ENCODE assay signal across 23 cellular contexts in genomic region chr7:158366346-158366745, GRCh38.
DNase-seq lines count a peak whose midpoint lies in the region; ATAC-seq, FAIRE-seq and TF ChIP-seq lines count a peak whose summit lies in the region.
"Had no signal": no experiment of that assay in that cellular context is flagged by ENCODE, and none has a peak within 500 bp of the region (broad histone marks: within the 10 kb centered on the region; RNA-seq: fewer than 3 reads in every experiment).

No MANE protein-coding gene starts in this region.

- no peak for TF ChIP-seq RAD21 in SK-N-SH (IDR thresholded peaks at IDR 0.05; ENCODE audit: low read length)

- H3K9me3 ChIP-seq in SK-N-SH: 0 out of 2 replicates have a peak, but pooled peaks cover 5% of the 10 kb centered on the region
- H3K9me3 ChIP-seq in neural progenitor cell (ENCODE audit: low read depth): no peaks in the 10 kb centered on the region
- H3K9me3 ChIP-seq in upper lobe of right lung: no peaks in the 10 kb centered on the region
- no peaks in the 10 kb centered on the region for H3K9me3 ChIP-seq in smooth muscle cell (replicated peaks; ENCODE audit: low read depth)

- peaks cover 3% of the 10 kb centered on the region for H3K9me3 Mint-ChIP-seq in neural progenitor cell

- H3F3A ChIP-seq in SK-N-SH (replicated peaks; ENCODE audit: insufficient read depth) (no peaks in the 10 kb centered on the region), neural progenitor cell (ENCODE audit: low read depth) (no peaks in the 10 kb centered on the region), smooth muscle cell (ENCODE audit: low read depth) (no peaks in the 10 kb centered on the region)

- no peak overlapping the region for H3K27ac Mint-ChIP-seq in neural progenitor cell

- H3K4me3 Mint-ChIP-seq in neural progenitor cell: no peak overlapping the region

- DNase-seq in SK-N-SH (peak; percentile 87), SK-N-DZ (ENCODE audit: low spot score) (peak; percentile 65), neural progenitor cell (ENCODE audit: low spot score) (peak; percentile 53), upper lobe of right lung (peak; percentile 31), H54 (ENCODE audit: insufficient read length, low spot score) (no peak), NCI-H2171 treated with DMSO at 0.1 percent for 48 hours (lab: John Stamatoyannopoulos, UW) (no peak), smooth muscle cell (lab: John Stamatoyannopoulos, UW; ENCODE audit: unreplicated experiment) (no peak)
- DNase-seq: DMS 273 treated with DMSO at 0.1 percent for 48 hours; GF-D8; GM23248; KBM-7; MV-4-11; NCI-H1436 treated with DMSO at 0.1 percent for 48 hours; NCI-H2029 treated with DMSO at 0.1 percent for 48 hours; NCI-H345; NCI-H526; NK-92 treated with Interleukin-12 subunit alpha and Interleukin-12 subunit beta, amount 100 ng/mL, for 24 hours; SHP77 had no signal

- peaks cover 0 to 22% of the 10 kb centered on the region in 2 experiments; a peak in 1 of 4 replicates for H3K4me1 ChIP-seq in SK-N-SH (ENCODE audit: control insufficient read depth in 1 of 2, insufficient read depth in 2 of 2, low read depth in 1 of 2, low read length in 1 of 2)
- no peaks in the 10 kb centered on the region for H3K4me1 ChIP-seq in neural progenitor cell
- no peaks in the 10 kb centered on the region for H3K4me1 ChIP-seq in upper lobe of right lung
- no peaks in the 10 kb centered on the region for H3K4me1 ChIP-seq in smooth muscle cell (ENCODE audit: low read depth)

- no peaks in the 10 kb centered on the region for H3K36me3 ChIP-seq in SK-N-SH (replicated peaks in 1 of 2; ENCODE audit: control insufficient read depth in 1 of 2, insufficient read depth in 2 of 2, low read length in 1 of 2)
- no peaks in the 10 kb centered on the region for H3K36me3 ChIP-seq in neural progenitor cell
- no peaks in the 10 kb centered on the region for H3K36me3 ChIP-seq in upper lobe of right lung
- H3K36me3 ChIP-seq in smooth muscle cell (ENCODE audit: low read depth): no peaks in the 10 kb centered on the region

- H3K4me3 ChIP-seq in SK-N-SH (ENCODE audit: low read depth in 2 of 2, low read length in 1 of 2) (peak overlapping the region in 1 of 2 experiments; percentile 21; a peak in 1 of 4 replicates), neural progenitor cell (no peak overlapping the region), upper lobe of right lung (no peak overlapping the region), smooth muscle cell (no peak overlapping the region)
- H3K4me3 ChIP-seq: GM23248 had no signal

- FAIRE-seq in H54 (lab: Jason Lieb, UNC): no peak
- FAIRE-seq: A204.1, GM12891, GM18507 had no signal

- ATAC-seq in SK-N-SH treated with all-trans-retinoic acid at 6 μM for 48 hours (no peak; the same call in 2 of the 3 replicates), upper lobe of right lung (no peak)

- H3K4me2 ChIP-seq in SK-N-SH (no peak overlapping the region), neural progenitor cell (no peak overlapping the region), smooth muscle cell (no peak overlapping the region)

- H3K79me2 ChIP-seq in SK-N-SH (ENCODE audit: insufficient read depth) (no peaks in the 10 kb centered on the region), neural progenitor cell (ENCODE audit: low read depth) (no peaks in the 10 kb centered on the region), smooth muscle cell (ENCODE audit: low read depth) (no peaks in the 10 kb centered on the region)

- H3K27ac ChIP-seq in SK-N-SH (ENCODE audit: low read depth in 2 of 2, low read length in 1 of 2) (peak overlapping the region in 1 of 2 experiments; percentile 60; a peak in 2 of 4 replicates), neural progenitor cell (no peak overlapping the region), upper lobe of right lung (no peak overlapping the region), smooth muscle cell (ENCODE audit: low read depth) (no peak overlapping the region)
- H3K27ac ChIP-seq: C4-2B, GM23248 had no signal

- WGBS in SK-N-SH (ENCODE audit: low lambda C conversion rate): 10% methylated on average over 19 of the region's 19 CpGs
- WGBS in smooth muscle cell (ENCODE audit: low lambda C conversion rate): 85% methylated on average over 19 of the region's 19 CpGs

- H3K9ac ChIP-seq in SK-N-SH (no peak overlapping the region), neural progenitor cell (no peak overlapping the region), smooth muscle cell (ENCODE audit: low read depth) (no peak overlapping the region)
- H3K9ac ChIP-seq: GM23248 had no signal

- POLR2A ChIA-PET in SK-N-SH (lab: Yijun Ruan, JAX): interaction anchor here (0.7 to 0.9 kb wide), 2 partner anchors 16 to 38 kb away, joined by 5 read pairs; no protein-coding TSS in a partner anchor

- H3K27me3 ChIP-seq in SK-N-SH (ENCODE audit: insufficient read depth): no peaks in the 10 kb centered on the region
- no peaks in the 10 kb centered on the region for H3K27me3 ChIP-seq in neural progenitor cell
- H3K27me3 ChIP-seq in upper lobe of right lung: no peaks in the 10 kb centered on the region
- H3K27me3 ChIP-seq in smooth muscle cell (ENCODE audit: low read depth): no peaks in the 10 kb centered on the region

- CTCF ChIA-PET in SK-N-SH (lab: Yijun Ruan, JAX): interaction anchor here (0.6 to 2.7 kb wide), 3 partner anchors 9 to 489 kb away, joined by 3 to 16 read pairs (median 4); no protein-coding TSS in a partner anchor

- no peaks in the 10 kb centered on the region for H3K9me2 ChIP-seq in SK-N-SH

- TF ChIP-seq EP300 in SK-N-SH (IDR thresholded peaks at IDR 0.05; ENCODE audit: borderline replicate concordance in 1 of 2, low read depth in 1 of 2, low read length in 1 of 2): no peak

- H2AFZ ChIP-seq in SK-N-SH (ENCODE audit: low read depth) (no peak overlapping the region), neural progenitor cell (replicated peaks) (no peak overlapping the region), smooth muscle cell (ENCODE audit: low read depth) (no peak overlapping the region)
- H2AFZ ChIP-seq: GM23248 had no signal

- peaks cover 15% of the 10 kb centered on the region for H3K27me3 Mint-ChIP-seq in neural progenitor cell (ENCODE audit: insufficient read depth, low read depth)

- peaks cover 13% of the 10 kb centered on the region for H3K4me1 Mint-ChIP-seq in neural progenitor cell

- H4K20me1 ChIP-seq in SK-N-SH (ENCODE audit: insufficient read depth) (no peaks in the 10 kb centered on the region), neural progenitor cell (ENCODE audit: low read depth) (peaks cover 4% of the 10 kb centered on the region), smooth muscle cell (ENCODE audit: low read depth) (no peaks in the 10 kb centered on the region)

- intact Hi-C loops in upper lobe of right lung (cut with DNase I): no loop called here

- H3K36me3 Mint-ChIP-seq in neural progenitor cell: no peaks in the 10 kb centered on the region

- TF ChIP-seq CTCF in SK-N-SH (IDR thresholded peaks at IDR 0.05) (no peak), neural progenitor cell (IDR thresholded peaks at IDR 0.05) (no peak), upper lobe of right lung (IDR thresholded peaks at IDR 0.05) (no peak), smooth muscle cell (IDR thresholded peaks at IDR 0.05; ENCODE audit: borderline replicate concordance, insufficient read depth, poor library complexity, severe bottlenecking) (no peak)

- TF ChIP-seq POLR2A in H54 (IDR thresholded peaks at IDR 0.05; ENCODE audit: low read depth, low read length): no peak

TF ChIP-seq in SK-N-SH, 30 proteins besides CTCF, POLR2A, EP300 and RAD21:
- no peak for TF ChIP-seq TCF12 (IDR thresholded peaks at IDR 0.05)
- peak; percentile 91 for TF ChIP-seq MXI1 (IDR thresholded peaks at IDR 0.05; ENCODE audit: low read depth, low read length)

TF ChIP-seq in SK-N-SH treated with all-trans-retinoic acid at 6 μM for 48 hours, 23 proteins besides CTCF, POLR2A, EP300 and RAD21:
- TF ChIP-seq ESRRG (CRISPR knock-in tag; IDR thresholded peaks at IDR 0.05): no peak
- TF ChIP-seq PPARA (CRISPR knock-in tag; IDR thresholded peaks at IDR 0.05; ENCODE audit: borderline replicate concordance): no peak
- TF ChIP-seq ZFP3 (CRISPR knock-in tag; IDR thresholded peaks at IDR 0.05): no peak
- no peak for TF ChIP-seq BACH2 (CRISPR knock-in tag; IDR thresholded peaks at IDR 0.05; ENCODE audit: borderline replicate concordance)
- TF ChIP-seq ZNF565 (CRISPR knock-in tag; conservative IDR thresholded peaks at IDR 0.05; ENCODE audit: low read depth): no peak
- TF ChIP-seq ZC3H10 (CRISPR knock-in tag; IDR thresholded peaks at IDR 0.05): no peak
- no peak for TF ChIP-seq ZNF8 (CRISPR knock-in tag; IDR thresholded peaks at IDR 0.05)

Comparison
In these comparisons a context has a peak if more than half of its experiments do, and no peak if none do; other contexts are left out.
1. DNase-seq: peak in SK-N-SH (single experiment), SK-N-DZ (single experiment), neural progenitor cell (single experiment) and upper lobe of right lung (single experiment); none in H54 (single experiment), NCI-H2171 treated with DMSO at 0.1 percent for 48 hours (single experiment) and smooth muscle cell (single experiment).